1 cellular context compared by ENCODE assay signal in the genomic region with DNA sequence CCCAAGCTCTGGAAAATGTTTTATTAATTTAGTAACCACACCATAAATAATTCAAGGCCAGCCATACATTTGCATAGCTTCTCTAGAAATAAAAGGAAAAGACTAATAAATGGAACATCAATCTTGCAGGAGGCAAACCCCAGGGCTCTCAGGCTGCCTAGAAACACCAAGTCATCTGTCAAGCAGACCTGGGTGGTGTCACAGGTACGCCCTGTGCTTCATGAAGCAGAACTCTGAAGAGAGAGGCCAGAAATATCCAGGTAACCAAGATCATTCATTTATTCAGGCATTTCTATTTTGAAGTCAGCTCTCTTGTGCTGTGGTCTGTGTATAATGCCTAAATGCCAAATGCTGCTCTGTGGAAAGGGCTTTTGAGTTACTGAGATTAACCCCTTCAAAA.
TF ChIP-seq lines count a peak whose summit lies in the region.

No MANE protein-coding gene starts in this region.

TF ChIP-seq in HepG2, 621 proteins besides CTCF, POLR2A, EP300 and RAD21 (continued from another document):
- TF ChIP-seq NR2C2 (CRISPR knock-in tag; IDR thresholded peaks at IDR 0.05; ENCODE audit: borderline replicate concordance): 0 out of 2 replicates have a peak, but pooled peaks have one; percentile 13
